Comparison of ENCODE assay signal across 8 cellular contexts in the genomic region with DNA sequence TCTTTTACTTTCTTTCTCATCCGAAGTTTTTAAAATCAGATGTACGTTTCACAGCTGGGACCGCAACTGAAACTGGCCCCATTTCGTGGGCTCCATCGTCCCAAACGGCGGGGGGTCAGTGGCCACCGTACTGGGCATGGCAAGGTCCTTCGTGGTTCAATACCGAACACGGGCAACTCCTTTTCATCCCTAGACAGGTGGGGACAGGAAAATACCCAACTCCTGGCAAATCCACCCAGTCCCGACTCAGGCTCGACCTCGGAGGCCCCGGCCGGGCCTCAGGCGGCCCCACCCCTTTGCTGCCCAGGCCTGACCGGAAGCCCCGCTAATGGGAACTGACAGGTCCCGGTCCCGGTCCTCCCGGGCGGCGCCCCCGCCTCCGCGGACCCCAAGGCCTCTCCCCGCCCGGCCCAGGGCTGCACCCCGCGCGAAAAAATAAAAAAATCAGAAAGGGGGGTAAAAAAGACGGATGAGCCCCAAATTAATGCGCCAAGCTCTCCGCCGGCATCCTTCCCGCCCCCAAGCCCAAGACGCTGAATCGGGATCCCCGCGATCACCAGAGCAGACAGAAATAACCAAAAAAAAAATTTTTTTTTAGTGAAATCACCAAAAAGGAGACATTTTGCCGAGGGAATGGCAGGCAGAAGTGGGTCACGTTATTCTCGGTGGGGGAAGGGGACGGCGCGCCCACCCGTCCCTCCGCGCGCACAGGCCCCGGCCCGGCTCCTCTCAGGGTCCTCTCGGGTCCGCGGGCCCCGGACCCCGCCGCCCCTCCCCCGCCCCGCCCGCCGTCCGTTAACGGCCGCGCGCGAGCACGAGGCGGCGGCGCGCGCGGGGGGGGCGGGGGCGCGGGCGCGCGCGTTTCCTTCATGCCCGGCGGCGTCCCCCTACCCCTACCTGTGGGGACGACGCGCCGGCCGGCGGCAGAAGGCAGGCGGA. TPM values are rescaled to one million over a fixed set of nuclear protein-coding genes. Genes with fewer than 3 reads are reported as not detected.
DNase-seq lines count a peak whose midpoint lies in the region; ATAC-seq and TF ChIP-seq lines count a peak whose summit lies in the region.

No MANE protein-coding gene starts in this region.

- H3K4me1 Mint-ChIP-seq in activated T-helper 17 cell treated with anti-CD3 and anti-CD28 coated beads, Interleukin-2, amount 50 U/mL, for 72 hours, result peaks cover 53% of the 10 kb centered on the region
- peaks cover 60 to 86% (median 80%) of the 10 kb centered on the region in 7 donors for H3K4me1 Mint-ChIP-seq in naive thymus-derived CD4-positive, alpha-beta T cell

- no peak for TF ChIP-seq RAD21 in IMR-90 (IDR thresholded peaks at IDR 0.05; ENCODE audit: low read length)

- no peak for TF ChIP-seq EP300 in upper lobe of left lung (IDR thresholded peaks at IDR 0.05)

- POLR2A ChIA-PET in IMR-90 (lab: Charles Lee; ENCODE audit: unreplicated experiment), result interaction anchor here (0.7 to 1.1 kb wide), 2 partner anchors 209 to 1213 kb away, joined by 5 to 9 read pairs; no protein-coding TSS in a partner anchor
- POLR2A ChIA-PET in naive thymus-derived CD4-positive, alpha-beta T cell (lab: Charles Lee), result interaction anchor here (0.6 to 4.9 kb wide), 16 partner anchors 13 to 855 kb away, joined by 3 to 109 read pairs (median 4); a partner anchor contains a TSS

- H2AK5ac ChIP-seq in IMR-90 (ENCODE audit: low read depth, low read length), result peak overlapping the region; percentile 87

- peak overlapping the region; percentile 90 for H2AFZ ChIP-seq in IMR-90 (replicated peaks; ENCODE audit: low read length, poor library complexity)

- H3K27me3 Mint-ChIP-seq in activated T-helper 17 cell treated with anti-CD3 and anti-CD28 coated beads, Interleukin-2, amount 50 U/mL, for 72 hours, result no peaks in the 10 kb centered on the region
- H3K27me3 Mint-ChIP-seq in naive thymus-derived CD4-positive, alpha-beta T cell, result no peaks in the 10 kb centered on the region

- peak overlapping the region; percentile 95 for H3K23ac ChIP-seq in IMR-90 (ENCODE audit: low read depth, low read length)

- H3K9me3 ChIP-seq in IMR-90 (ENCODE audit: control insufficient read depth, insufficient read depth, low read length), result no peaks in the 10 kb centered on the region
- H3K9me3 ChIP-seq in naive thymus-derived CD4-positive, alpha-beta T cell (ENCODE audit: control insufficient read depth in 2 of 3, low read length in 3 of 3), result no peaks in the 10 kb centered on the region
- H3K9me3 ChIP-seq in upper lobe of left lung, result no peaks in the 10 kb centered on the region

- peak overlapping the region; percentile 44 for H2BK120ac ChIP-seq in IMR-90 (ENCODE audit: low read depth, low read length)

- no peaks in the 10 kb centered on the region for H3K27me3 ChIP-seq in IMR-90 (ENCODE audit: control insufficient read depth, insufficient read depth, low read length)
- H3K27me3 ChIP-seq in naive thymus-derived CD4-positive, alpha-beta T cell (ENCODE audit: control insufficient read depth in 2 of 2, insufficient read depth in 2 of 2, low read length in 2 of 2), result no peaks in the 10 kb centered on the region
- H3K27me3 ChIP-seq in upper lobe of left lung, result no peaks in the 10 kb centered on the region

- intact Hi-C loops in IMR-90 (cut with micrococcal nuclease), result no loop called here
- intact Hi-C loops in naive thymus-derived CD4-positive, alpha-beta T cell (cut with micrococcal nuclease), result loop anchor here (1.0 to 10.0 kb wide), 17 partner anchors 13 to 1052 kb away; a partner anchor contains a TSS

- peak overlapping the region; percentile 93 for H3K4ac ChIP-seq in IMR-90 (ENCODE audit: low read depth, low read length)

- H3K4me1 ChIP-seq in IMR-90 (ENCODE audit: control insufficient read depth, insufficient read depth, low read length), result peaks cover 24% of the 10 kb centered on the region
- H3K4me1 ChIP-seq in naive thymus-derived CD4-positive, alpha-beta T cell (ENCODE audit: control insufficient read depth in 2 of 2, insufficient read depth in 2 of 2, low read length in 2 of 2), result peaks cover 41 to 72% of the 10 kb centered on the region in 2 donors
- peaks cover 60 to 77% (median 67%) of the 10 kb centered on the region in 4 donors for H3K4me1 ChIP-seq in upper lobe of left lung

- in situ Hi-C loops in IMR-90 (cut with MboI; ENCODE audit: low sequenced_read_pairs), result no loop called here

- ATAC-seq in GM19324 (IDR thresholded peaks at IDR 0.05; ENCODE audit: low FRiP score, unreplicated experiment) (peak; percentile 18), IMR-90 (ENCODE audit: low read depth) (peak; percentile 33), upper lobe of left lung (ENCODE audit: low FRiP score in 2 of 2) (peak in 1 of 2 donors; percentile 65), HG03442 (IDR thresholded peaks at IDR 0.05; ENCODE audit: unreplicated experiment) (no peak)
- peak; percentile 0 for ATAC-seq in activated T-helper 17 cell treated with anti-CD3 and anti-CD28 coated beads, Interleukin-2, amount 50 U/mL, for 72 hours (replicated peaks)
- ATAC-seq in naive thymus-derived CD4-positive, alpha-beta T cell, result no peak

- H3K9me3 Mint-ChIP-seq in activated T-helper 17 cell treated with anti-CD3 and anti-CD28 coated beads, Interleukin-2, amount 50 U/mL, for 72 hours, result no peaks in the 10 kb centered on the region
- H3K9me3 Mint-ChIP-seq in naive thymus-derived CD4-positive, alpha-beta T cell, result no peaks in the 10 kb centered on the region

- peak overlapping the region; percentile 48 for H3K18ac ChIP-seq in IMR-90 (ENCODE audit: low read depth, low read length)

- peak overlapping the region; percentile 55 for H3K4me3 ChIP-seq in IMR-90 (ENCODE audit: insufficient read depth, low read depth, low read length)
- H3K4me3 ChIP-seq in fibroblast of the aortic adventitia (ENCODE audit: low read depth, low read length), result peak overlapping the region; percentile 82
- peak overlapping the region; percentile 81 for H3K4me3 ChIP-seq in naive thymus-derived CD4-positive, alpha-beta T cell (ENCODE audit: low read length)
- H3K4me3 ChIP-seq in upper lobe of left lung, result peak overlapping the region; percentile 79 to 95 (median 90)

- peaks cover 39% of the 10 kb centered on the region for H3K36me3 Mint-ChIP-seq in activated T-helper 17 cell treated with anti-CD3 and anti-CD28 coated beads, Interleukin-2, amount 50 U/mL, for 72 hours (ENCODE audit: low read depth)
- peaks cover 0 to 30% (median 0%) of the 10 kb centered on the region in 5 donors for H3K36me3 Mint-ChIP-seq in naive thymus-derived CD4-positive, alpha-beta T cell

- CTCF ChIA-PET in IMR-90 (lab: Yijun Ruan, JAX), result interaction anchor here (0.7 to 1.6 kb wide), 8 partner anchors 9 to 38 kb away, joined by 3 to 8 read pairs (median 5); no protein-coding TSS in a partner anchor
- CTCF ChIA-PET in naive thymus-derived CD4-positive, alpha-beta T cell (lab: Charles Lee), result interaction anchor here (0.7 to 4.0 kb wide), 7 partner anchors 11 to 214 kb away, joined by 3 to 35 read pairs (median 8); a partner anchor contains a TSS

- peak overlapping the region; percentile 82 for H2BK5ac ChIP-seq in IMR-90 (ENCODE audit: low read depth, low read length, poor library complexity, severe bottlenecking)

- peak overlapping the region; percentile 78 for H3K27ac Mint-ChIP-seq in activated T-helper 17 cell treated with anti-CD3 and anti-CD28 coated beads, Interleukin-2, amount 50 U/mL, for 72 hours
- H3K27ac Mint-ChIP-seq in naive thymus-derived CD4-positive, alpha-beta T cell, result peak overlapping the region; percentile 87 to 99 (median 96)

- H4K20me1 ChIP-seq in IMR-90 (ENCODE audit: insufficient read depth, low read length), result peaks cover 37% of the 10 kb centered on the region

- H4K91ac ChIP-seq in IMR-90 (ENCODE audit: insufficient read depth, low read depth, low read length), result peak overlapping the region; percentile 89

- TF ChIP-seq CTCF in IMR-90 (conservative IDR thresholded peaks at IDR 0.05; ENCODE audit: low read depth, low read length) (no peak), fibroblast of the aortic adventitia (IDR thresholded peaks at IDR 0.05; ENCODE audit: insufficient read depth, low read length) (no peak), upper lobe of left lung (IDR thresholded peaks at IDR 0.05) (no peak)

- peak overlapping the region; percentile 96 for H3K14ac ChIP-seq in IMR-90 (replicated peaks; ENCODE audit: low read depth, low read length)

- peak overlapping the region; percentile 69 for H3K4me2 ChIP-seq in IMR-90 (ENCODE audit: low read depth, low read length)

- H2AK9ac ChIP-seq in IMR-90 (replicated peaks; ENCODE audit: low read depth, low read length, poor library complexity), result peak overlapping the region; percentile 98

- peak overlapping the region; percentile 85 for H3K9ac ChIP-seq in IMR-90 (ENCODE audit: low read depth, low read length)

- dilution Hi-C loops in IMR-90 (cut with HindIII; ENCODE audit: low sequenced_read_pairs, unreplicated experiment), result no loop called here

- DNase-seq in AG08395 (ENCODE audit: low spot score) (peak; percentile 56), IMR-90 (peak; percentile 44), fibroblast of the aortic adventitia (ENCODE audit: low read depth) (peak; percentile 53), upper lobe of left lung (peak; percentile 80 to 92)
- peak in 7 of 9 donors; percentile 25 to 54 (median 36) for DNase-seq in naive thymus-derived CD4-positive, alpha-beta T cell

- no peak for TF ChIP-seq POLR2A in IMR-90 (IDR thresholded peaks at IDR 0.05; ENCODE audit: low read depth, low read length)
- TF ChIP-seq POLR2A in upper lobe of left lung (IDR thresholded peaks at IDR 0.05), result peak in 1 of 4 donors; percentile 17

- H4K5ac ChIP-seq in IMR-90 (ENCODE audit: low read depth, low read length), result peak overlapping the region; percentile 53

- H3K4me3 Mint-ChIP-seq in activated T-helper 17 cell treated with anti-CD3 and anti-CD28 coated beads, Interleukin-2, amount 50 U/mL, for 72 hours, result peak overlapping the region; percentile 99
- H3K4me3 Mint-ChIP-seq in naive thymus-derived CD4-positive, alpha-beta T cell, result peak overlapping the region; percentile 83 to 97 (median 92)

- WGBS in IMR-90 (ENCODE audit: extremely low coverage in 2 of 2, insufficient read length in 1 of 2), 2 experiments, result 3% methylated on average over 20 of the region's 93 CpGs; no CpG with 5 or more reads in 1 of the 2 experiments
- 1 to 2% methylated on average over 48 to 53 of the region's 93 CpGs for WGBS in upper lobe of left lung, 2 donors

- peaks cover 20 to 79% of the 10 kb centered on the region in 2 experiments for H3K79me1 ChIP-seq in IMR-90 (ENCODE audit: low read depth in 1 of 2, low read length in 2 of 2)

- H3K27ac ChIP-seq in IMR-90 (ENCODE audit: insufficient read depth, low read length), result peak overlapping the region; percentile 85
- H3K27ac ChIP-seq in naive thymus-derived CD4-positive, alpha-beta T cell (ENCODE audit: low read depth, low read length), result peak overlapping the region; percentile 97
- H3K27ac ChIP-seq in upper lobe of left lung, result peak overlapping the region; percentile 98 to 100 (median 98)

- peak overlapping the region; percentile 46; the same call in 2 of the 3 replicates for H2BK15ac ChIP-seq in IMR-90 (ENCODE audit: low read depth, low read length)

- peak overlapping the region; percentile 89 to 93 for H4K8ac ChIP-seq in IMR-90 (ENCODE audit: low read depth in 2 of 2, low read length in 2 of 2)

- peaks cover 23% of the 10 kb centered on the region for H3K9me1 ChIP-seq in IMR-90 (ENCODE audit: insufficient read depth, low read length)

- BruUV-seq in IMR-90 (replicated peaks; lab: Mats Ljungman, UMichigan), result no TSS peak

- peaks cover 3% of the 10 kb centered on the region for H3K36me3 ChIP-seq in IMR-90 (ENCODE audit: control insufficient read depth, insufficient read depth, low read length)
- peaks cover 0 to 6% (median 0%) of the 10 kb centered on the region in 3 experiments for H3K36me3 ChIP-seq in naive thymus-derived CD4-positive, alpha-beta T cell (ENCODE audit: control insufficient read depth in 2 of 3, insufficient read depth in 3 of 3, low read length in 3 of 3)
- H3K36me3 ChIP-seq in upper lobe of left lung, result peaks cover 0 to 12% (median 0%) of the 10 kb centered on the region in 4 donors

- H2BK20ac ChIP-seq in IMR-90 (ENCODE audit: low read depth, low read length), result no peak overlapping the region

- peak overlapping the region; percentile 78 for H3K56ac ChIP-seq in IMR-90 (ENCODE audit: extremely low read depth, insufficient read depth, low read length)

RNA-seq across cellular contexts. Expression of a gene that starts 0.6 kb away (rescaled TPM):
- total RNA-seq in IMR-90 (2012; rRNA removed), result 22.2 and 33.3 TPM in 2 replicates
- 48.3 and 53.9 TPM in 2 replicates for polyA plus RNA-seq in IMR-90 (2012; rRNA removed)
- 11.5 and 30.5 TPM in 2 replicates for polyA plus RNA-seq in IMR-90 (2012; cell fraction: cytosol; rRNA removed)
- polyA plus RNA-seq in IMR-90 (2012; cell fraction: nucleus; rRNA removed; ENCODE audit: low replicate concordance), result 11.4 and 92.1 TPM in 2 replicates
- 100 to 1,000 TPM in 1 of 2 donors, 10 to 100 TPM in 1; 67.6 to 144 TPM for total RNA-seq in activated T-helper 17 cell treated with anti-CD3 and anti-CD28 coated beads, Interleukin-2, amount 50 U/mL, for 72 hours
- total RNA-seq in fibroblast of the aortic adventitia (ENCODE audit: low replicate concordance), result 31.9 and 106 TPM in 2 replicates
- 100 to 1,000 TPM in 1 of 5 experiments, 10 to 100 TPM in 4; 86.9 to 102 (median 88.6) TPM for total RNA-seq in naive thymus-derived CD4-positive, alpha-beta T cell
- polyA plus RNA-seq in naive thymus-derived CD4-positive, alpha-beta T cell, result 10 to 100 TPM; 40.1 to 44.9 TPM
- total RNA-seq in upper lobe of left lung, result 100 to 1,000 TPM in 2 of 6 donors, 10 to 100 TPM in 4; 52.7 to 142 (median 64.7) TPM

RNA-seq across cellular contexts. Expression of a gene that starts 53.8 kb away (rescaled TPM):
- total RNA-seq in IMR-90 (2012; rRNA removed) (23.9 and 25.3 TPM in 2 replicates), fibroblast of the aortic adventitia (ENCODE audit: low replicate concordance) (9.0 and 24.0 TPM in 2 replicates), upper lobe of left lung (100 to 1,000 TPM in 5 of 6 donors, 10 to 100 TPM in 1; 81.2 to 148 (median 117) TPM)
- 42.9 and 50.0 TPM in 2 replicates for polyA plus RNA-seq in IMR-90 (2012; rRNA removed)
- polyA plus RNA-seq in IMR-90 (2012; cell fraction: cytosol; rRNA removed), result 37.8 and 42.7 TPM in 2 replicates
- polyA plus RNA-seq in IMR-90 (2012; cell fraction: nucleus; rRNA removed; ENCODE audit: low replicate concordance), result 42.1 and 47.2 TPM in 2 replicates
- 10 to 100 TPM; 33.8 to 38.6 TPM for total RNA-seq in activated T-helper 17 cell treated with anti-CD3 and anti-CD28 coated beads, Interleukin-2, amount 50 U/mL, for 72 hours
- 10 to 100 TPM; 41.2 to 80.5 (median 55.1) TPM for total RNA-seq in naive thymus-derived CD4-positive, alpha-beta T cell
- polyA plus RNA-seq in naive thymus-derived CD4-positive, alpha-beta T cell, result 10 to 100 TPM; 36.7 to 60.3 TPM

RNA-seq across cellular contexts. Expression of a gene that starts 54.8 kb away (rescaled TPM):
- total RNA-seq in IMR-90 (2012; rRNA removed), result 77.4 and 137 TPM in 2 replicates
- 55.8 and 63.8 TPM in 2 replicates for polyA plus RNA-seq in IMR-90 (2012; rRNA removed)
- polyA plus RNA-seq in IMR-90 (2012; cell fraction: cytosol; rRNA removed), result 5.6 and 6.6 TPM in 2 replicates
- 1.3 and 10.3 TPM in 2 replicates for polyA plus RNA-seq in IMR-90 (2012; cell fraction: nucleus; rRNA removed; ENCODE audit: low replicate concordance)
- 100 to 1,000 TPM; 275 to 288 TPM for total RNA-seq in activated T-helper 17 cell treated with anti-CD3 and anti-CD28 coated beads, Interleukin-2, amount 50 U/mL, for 72 hours
- 178 and 183 TPM in 2 replicates for total RNA-seq in fibroblast of the aortic adventitia (ENCODE audit: low replicate concordance)
- 100 to 1,000 TPM; 141 to 255 (median 219) TPM for total RNA-seq in naive thymus-derived CD4-positive, alpha-beta T cell
- polyA plus RNA-seq in naive thymus-derived CD4-positive, alpha-beta T cell, result 100 to 1,000 TPM; 281 to 312 TPM
- total RNA-seq in upper lobe of left lung, result 100 to 1,000 TPM in 4 of 6 donors, 10 to 100 TPM in 2; 77.8 to 121 (median 108) TPM

Comparison
In these comparisons a context has a peak if more than half of its experiments do, and no peak if none do; other contexts are left out.
1. DNase-seq: peak in every context shown above with its lines; median percentile 86 in upper lobe of left lung; 56 in AG08395; 53 in fibroblast of the aortic adventitia; 44 in IMR-90; 36 in naive thymus-derived CD4-positive, alpha-beta T cell.
2. ATAC-seq: peak in GM19324 (single experiment), IMR-90 (single experiment) and activated T-helper 17 cell treated with anti-CD3 and anti-CD28 coated beads, Interleukin-2, amount 50 U/mL, for 72 hours (single experiment); none in naive thymus-derived CD4-positive, alpha-beta T cell (single experiment) and HG03442 (single experiment).
3. Peak in every context shown above with its lines, with median percentiles within 50 percentile points of each other: H3K27ac ChIP-seq and H3K4me3 ChIP-seq.